ENCODE assay signal across 15 cellular contexts in genomic region chr2:158529379-158530110, GRCh38.
DNase-seq lines count a peak whose midpoint lies in the region; ATAC-seq and TF ChIP-seq lines count a peak whose summit lies in the region.
"Had no signal": no experiment of that assay in that cellular context is flagged by ENCODE, and none has a peak within 500 bp of the region (broad histone marks: within the 10 kb centered on the region; RNA-seq: fewer than 3 reads in every experiment).

No MANE protein-coding gene starts in this region.

- H3K27me3 ChIP-seq in Caco-2 (replicated peaks; ENCODE audit: control insufficient read depth, insufficient read depth, low read length) (no peaks in the 10 kb centered on the region), esophagus muscularis mucosa (no peaks in the 10 kb centered on the region)
- H3K27me3 ChIP-seq: heart left ventricle, SJCRH30 had no signal

- ATAC-seq in mucosa of descending colon (peak; percentile 63), GM21529 (IDR thresholded peaks at IDR 0.05; ENCODE audit: unreplicated experiment) (no peak), HG02840 (IDR thresholded peaks at IDR 0.05; ENCODE audit: low FRiP score, unreplicated experiment) (no peak)
- ATAC-seq in effector memory CD8-positive, alpha-beta T cell (replicated peaks): no peak
- ATAC-seq: left ventricle myocardium superior had no signal

- TF ChIP-seq CTCF in Caco-2 (IDR thresholded peaks at IDR 0.05; ENCODE audit: insufficient read depth in 1 of 2, low read depth in 1 of 2, low read length in 1 of 2, severe bottlenecking in 1 of 2, unreplicated experiment in 1 of 2): no peak
- TF ChIP-seq CTCF in esophagus muscularis mucosa (IDR thresholded peaks at IDR 0.05): no peak
- no peak for TF ChIP-seq CTCF in mucosa of descending colon (IDR thresholded peaks at IDR 0.05)

- peaks cover 9% of the 10 kb centered on the region for H3K36me3 Mint-ChIP-seq in Caco-2 (ENCODE audit: insufficient read depth, unreplicated experiment)
- H3K36me3 Mint-ChIP-seq in effector memory CD8-positive, alpha-beta T cell (ENCODE audit: insufficient read depth): no peaks in the 10 kb centered on the region

- peak overlapping the region; percentile 60 for H3K27ac Mint-ChIP-seq in Caco-2 (ENCODE audit: unreplicated experiment)
- no peak overlapping the region for H3K27ac Mint-ChIP-seq in effector memory CD8-positive, alpha-beta T cell
- H3K27ac Mint-ChIP-seq: activated naive CD8-positive, alpha-beta T cell treated with anti-CD3 and anti-CD28 coated beads, Interleukin-2, amount 10 ng/mL, durations not matched to agents 7 days and 5 days had no signal

- no TSS peak for BruUV-seq in Caco-2 (replicated peaks; lab: Mats Ljungman, UMichigan)

- DNase-seq in Caco-2: no peak
- peak; percentile 74 for DNase-seq in NCI-H226
- no peak for DNase-seq in esophagus muscularis mucosa (ENCODE audit: extremely low spot score)
- no peak for DNase-seq in mucosa of descending colon
- no peak for DNase-seq in effector memory CD8-positive, alpha-beta T cell
- no peak for DNase-seq in LoVo (ENCODE audit: low spot score)
- DNase-seq: activated naive CD8-positive, alpha-beta T cell treated with anti-CD3 and anti-CD28 coated beads, Interleukin-2, amount 10 ng/mL, durations not matched to agents 7 days and 5 days; heart left ventricle; left ventricle myocardium superior; NCI-H1417; NCI-H524 treated with DMSO at 0.1 percent for 48 hours; SJCRH30 had no signal

- intact Hi-C loops in Caco-2 (cut with micrococcal nuclease; ENCODE audit: unreplicated experiment) (loop anchor here (1.0 to 5.0 kb wide), 3 partner anchors 11 to 497 kb away; no protein-coding TSS in a partner anchor), esophagus muscularis mucosa (cut with DNase I) (no loop called here), mucosa of descending colon (cut with DNase I, micrococcal nuclease) (no loop called here)

- peak overlapping the region; percentile 13 to 72 (median 32) for H3K27ac ChIP-seq in esophagus muscularis mucosa (replicated peaks in 1 of 4)
- H3K27ac ChIP-seq: heart left ventricle, SJCRH30 had no signal

- H3K4me1 Mint-ChIP-seq in Caco-2 (ENCODE audit: low read depth, unreplicated experiment): peaks cover 8% of the 10 kb centered on the region
- H3K4me1 Mint-ChIP-seq in effector memory CD8-positive, alpha-beta T cell (ENCODE audit: low read depth in 2 of 2): no peaks in the 10 kb centered on the region
- H3K4me1 Mint-ChIP-seq: activated naive CD8-positive, alpha-beta T cell treated with anti-CD3 and anti-CD28 coated beads, Interleukin-2, amount 10 ng/mL, durations not matched to agents 7 days and 5 days had no signal

- H3K4me1 ChIP-seq in Caco-2: no peaks in the 10 kb centered on the region
- peaks cover 0 to 37% (median 16%) of the 10 kb centered on the region in 4 donors for H3K4me1 ChIP-seq in esophagus muscularis mucosa
- no peaks in the 10 kb centered on the region for H3K4me1 ChIP-seq in mucosa of descending colon (ENCODE audit: low read depth)
- H3K4me1 ChIP-seq: SJCRH30 had no signal

- H3K4me3 Mint-ChIP-seq in Caco-2 (ENCODE audit: unreplicated experiment): no peak overlapping the region
- H3K4me3 Mint-ChIP-seq in effector memory CD8-positive, alpha-beta T cell: no peak overlapping the region
- H3K4me3 Mint-ChIP-seq: activated naive CD8-positive, alpha-beta T cell treated with anti-CD3 and anti-CD28 coated beads, Interleukin-2, amount 10 ng/mL, durations not matched to agents 7 days and 5 days had no signal

- H3K4me3 ChIP-seq in Caco-2 (ENCODE audit: low read depth, low read length) (no peak overlapping the region), esophagus muscularis mucosa (no peak overlapping the region), mucosa of descending colon (no peak overlapping the region)
- H3K4me3 ChIP-seq: heart left ventricle, SJCRH30, smooth muscle cell had no signal

- peak; percentile 27 for TF ChIP-seq EP300 in esophagus muscularis mucosa (IDR thresholded peaks at IDR 0.05)

- no peak for TF ChIP-seq POLR2A in esophagus muscularis mucosa (IDR thresholded peaks at IDR 0.05; ENCODE audit: low read depth)

- POLR2A ChIA-PET in Caco-2 (lab: Charles Lee): no interaction called here

- no peaks in the 10 kb centered on the region for H3K9me3 Mint-ChIP-seq in Caco-2 (ENCODE audit: unreplicated experiment)
- no peaks in the 10 kb centered on the region for H3K9me3 Mint-ChIP-seq in effector memory CD8-positive, alpha-beta T cell
- H3K9me3 Mint-ChIP-seq: activated naive CD8-positive, alpha-beta T cell treated with anti-CD3 and anti-CD28 coated beads, Interleukin-2, amount 10 ng/mL, durations not matched to agents 7 days and 5 days had no signal

- H3K9me3 ChIP-seq in Caco-2 (no peaks in the 10 kb centered on the region), esophagus muscularis mucosa (no peaks in the 10 kb centered on the region), mucosa of descending colon (no peaks in the 10 kb centered on the region)
- H3K9me3 ChIP-seq: heart left ventricle, SJCRH30 had no signal

- H3K36me3 ChIP-seq in Caco-2 (ENCODE audit: control insufficient read depth, insufficient read depth, low read length): no peaks in the 10 kb centered on the region
- H3K36me3 ChIP-seq in esophagus muscularis mucosa: no peaks in the 10 kb centered on the region
- H3K36me3 ChIP-seq in mucosa of descending colon (ENCODE audit: low read depth): no peaks in the 10 kb centered on the region

- WGBS in esophagus muscularis mucosa: 75% methylated on average over 3 of the region's 3 CpGs

- H3K27me3 Mint-ChIP-seq in Caco-2 (ENCODE audit: insufficient read depth, unreplicated experiment): no peaks in the 10 kb centered on the region
- H3K27me3 Mint-ChIP-seq in effector memory CD8-positive, alpha-beta T cell: no peaks in the 10 kb centered on the region
- H3K27me3 Mint-ChIP-seq: activated naive CD8-positive, alpha-beta T cell treated with anti-CD3 and anti-CD28 coated beads, Interleukin-2, amount 10 ng/mL, durations not matched to agents 7 days and 5 days had no signal

- CTCF ChIA-PET in Caco-2 (lab: Charles Lee): interaction anchor here (0.7 to 0.8 kb wide), 3 partner anchors 8 to 256 kb away, joined by 3 to 6 read pairs (median 5); partner anchors contain the start of genes CCDC148 and PKP4
